1 cellular context compared by ENCODE assay signal in genomic region chr12:113439606-113440030, GRCh38.
TF ChIP-seq lines count a peak whose summit lies in the region.

No MANE protein-coding gene starts in this region.

TF ChIP-seq in Ishikawa, 13 proteins besides CTCF, POLR2A, EP300 and RAD21 (continued from another document):
- TF ChIP-seq NFIC (IDR thresholded peaks at IDR 0.05) (no peak), ZBTB7A (IDR thresholded peaks at IDR 0.05; ENCODE audit: low read depth) (no peak), CEBPB (IDR thresholded peaks at IDR 0.05) (no peak), EGR1 (IDR thresholded peaks at IDR 0.05) (no peak), FOXM1 (IDR thresholded peaks at IDR 0.05; ENCODE audit: borderline replicate concordance, low read depth) (no peak)
TF ChIP-seq in Ishikawa: peak in this region for 0.
